Comparison of ENCODE assay signal across 16 cellular contexts in genomic region chr9:35714123-35714522, GRCh38. TPM values are rescaled to one million over a fixed set of nuclear protein-coding genes. Genes with fewer than 3 reads are reported as not detected.
DNase-seq lines count a peak whose midpoint lies in the region; ATAC-seq, FAIRE-seq and TF ChIP-seq lines count a peak whose summit lies in the region.
"Had no signal": no experiment of that assay in that cellular context is flagged by ENCODE, and none has a peak within 500 bp of the region (broad histone marks: within the 10 kb centered on the region; RNA-seq: fewer than 3 reads in every experiment).

No MANE protein-coding gene starts in this region.

- H3K4me1 ChIP-seq in HepG2 (ENCODE audit: insufficient read depth, low read length) (no peaks in the 10 kb centered on the region), thoracic aorta (ENCODE audit: control insufficient read depth in 1 of 2, low read depth in 2 of 2) (peaks cover 0 to 13% of the 10 kb centered on the region in 2 donors), MM.1S (ENCODE audit: low read length) (no peaks in the 10 kb centered on the region)
- no peaks in the 10 kb centered on the region for H3K4me1 ChIP-seq in effector memory CD4-positive, alpha-beta T cell (ENCODE audit: control insufficient read depth, insufficient read depth, low read length, poor library complexity, severe bottlenecking)

- H3K36me3 ChIP-seq in HepG2 (replicated peaks in 1 of 2; ENCODE audit: control insufficient read depth in 1 of 2, insufficient read depth in 2 of 2, low read length in 2 of 2) (peaks cover 52 to 89% of the 10 kb centered on the region in 2 experiments), thoracic aorta (peaks cover 90% of the 10 kb centered on the region), MM.1S (replicated peaks; ENCODE audit: insufficient read depth, low read length) (peaks cover 2% of the 10 kb centered on the region; the same call in 1 of the 2 replicates)
- H3K36me3 ChIP-seq in effector memory CD4-positive, alpha-beta T cell (ENCODE audit: control insufficient read depth, insufficient read depth, low read length) = peaks cover 96% of the 10 kb centered on the region

- H3K4me2 ChIP-seq in HepG2 (ENCODE audit: low read depth, low read length) (no peak overlapping the region), MM.1S (ENCODE audit: low read depth, low read length) (no peak overlapping the region)

- H2AFZ ChIP-seq in HepG2 (ENCODE audit: low read length) (no peak overlapping the region), MM.1S (ENCODE audit: low read length) (no peak overlapping the region)

- no peaks in the 10 kb centered on the region for H3K9me3 ChIP-seq in HepG2 (ENCODE audit: low read length)
- H3K9me3 ChIP-seq in thoracic aorta = no peaks in the 10 kb centered on the region
- H3K9me3 ChIP-seq in effector memory CD4-positive, alpha-beta T cell (ENCODE audit: control insufficient read depth, low read length) = no peaks in the 10 kb centered on the region
- H3K9me3 ChIP-seq in MM.1S (replicated peaks; ENCODE audit: insufficient read depth, low read length) = no peaks in the 10 kb centered on the region

- no peaks in the 10 kb centered on the region for H4K20me1 ChIP-seq in HepG2 (ENCODE audit: insufficient read depth, low read length)
- H4K20me1 ChIP-seq in MM.1S (ENCODE audit: insufficient read depth, low read length) = no peaks in the 10 kb centered on the region

- ATAC-seq in activated naive CD4-positive, alpha-beta T cell treated with anti-CD3 and anti-CD28 coated beads, Interleukin-2, amount 50 U/mL, for 72 hours = no peak
- ATAC-seq in HepG2 (no peak), thoracic aorta (ENCODE audit: insufficient number of reproducible peaks, low FRiP score, low read depth) (no peak), GM21723 (IDR thresholded peaks at IDR 0.05; ENCODE audit: unreplicated experiment) (no peak)
- ATAC-seq: HCT116, Right ventricle myocardium inferior had no signal

- intact Hi-C loops in HepG2 (cut with micrococcal nuclease; ENCODE audit: unreplicated experiment) = no loop called here

- H3K4me3 ChIP-seq in HepG2 (replicated peaks in 1 of 3; ENCODE audit: insufficient read depth in 1 of 3, low read depth in 2 of 3, low read length in 3 of 3) = no peak overlapping the region
- H3K4me3 ChIP-seq in thoracic aorta = no peak overlapping the region
- no peak overlapping the region for H3K4me3 ChIP-seq in effector memory CD4-positive, alpha-beta T cell (ENCODE audit: insufficient read depth, low read depth, low read length, poor library complexity, severe bottlenecking)
- H3K4me3 ChIP-seq in MM.1S (ENCODE audit: low read length) = no peak overlapping the region

- WGBS in HepG2 (ENCODE audit: low lambda C conversion rate) = 93% methylated on average over 6 of the region's 6 CpGs

- TF ChIP-seq EP300 in HepG2 (IDR thresholded peaks at IDR 0.05; ENCODE audit: low read depth in 2 of 2, low read length in 2 of 2) = no peak
- no peak for TF ChIP-seq EP300 in HepG2 (CRISPR knock-in tag; IDR thresholded peaks at IDR 0.05; ENCODE audit: borderline replicate concordance)

- in situ Hi-C loops in HepG2 (cut with HindIII; ENCODE audit: extremely low pct_ligation_motif_present, low pct_unique_long_range_greater_than_20kb) = no loop called here

- H3K9ac ChIP-seq in HepG2 (ENCODE audit: insufficient read depth, low read depth, low read length) (no peak overlapping the region), MM.1S (ENCODE audit: low read length) (no peak overlapping the region)

- no peak for TF ChIP-seq RAD21 in HepG2 (CRISPR knock-in tag; IDR thresholded peaks at IDR 0.05)

- H3K27me3 ChIP-seq in HepG2 (ENCODE audit: control insufficient read depth in 1 of 2, insufficient read depth in 2 of 2, low read length in 2 of 2) (no peaks in the 10 kb centered on the region), thoracic aorta (replicated peaks; ENCODE audit: insufficient read depth) (no peaks in the 10 kb centered on the region), MM.1S (replicated peaks; ENCODE audit: insufficient read depth, low read length) (no peaks in the 10 kb centered on the region)
- H3K27me3 ChIP-seq in effector memory CD4-positive, alpha-beta T cell (replicated peaks; ENCODE audit: control insufficient read depth, insufficient read depth, low read length, poor library complexity, severe bottlenecking) = no peaks in the 10 kb centered on the region

- TF ChIP-seq CTCF in HepG2 (CRISPR knock-in tag; IDR thresholded peaks at IDR 0.05) (no peak), thoracic aorta (IDR thresholded peaks at IDR 0.05) (no peak), MM.1S (IDR thresholded peaks at IDR 0.05; ENCODE audit: low read length) (no peak)

- H3K9me2 ChIP-seq in MM.1S (replicated peaks; ENCODE audit: insufficient read depth, low read length) = no peaks in the 10 kb centered on the region

- FAIRE-seq in HepG2 (lab: Jason Lieb, UNC) = no peak
- FAIRE-seq: A204.1 had no signal

- H3K27ac Mint-ChIP-seq in activated naive CD4-positive, alpha-beta T cell treated with anti-CD3 and anti-CD28 coated beads, Interleukin-2, amount 50 U/mL, for 72 hours = peak overlapping the region; percentile 29 to 66

- H3K36me3 Mint-ChIP-seq in activated naive CD4-positive, alpha-beta T cell treated with anti-CD3 and anti-CD28 coated beads, Interleukin-2, amount 50 U/mL, for 72 hours = peaks cover 40 to 47% of the 10 kb centered on the region in 2 donors

- no peak for DNase-seq in activated naive CD4-positive, alpha-beta T cell treated with anti-CD3 and anti-CD28 coated beads, Interleukin-2, amount 50 U/mL, for 72 hours (ENCODE audit: low spot score in 2 of 2)
- no peak for DNase-seq in activated naive CD4-positive, alpha-beta T cell (lab: John Stamatoyannopoulos, UW)
- peak; percentile 71 for DNase-seq in cerebellar cortex (ENCODE audit: low spot score)
- DNase-seq in HepG2 (ENCODE audit: low spot score) = no peak
- no peak for DNase-seq in thoracic aorta (ENCODE audit: low spot score)
- no peak for DNase-seq in effector memory CD4-positive, alpha-beta T cell
- DNase-seq in MM.1S = no peak
- DNase-seq: COR-L47, NCI-H1092 treated with DMSO at 0.1 percent for 48 hours, NCI-H1694 treated with DMSO at 0.1 percent for 48 hours, NCI-H446, NCI-H774 had no signal

- no TSS peak for BruUV-seq in HepG2 (replicated peaks; lab: Mats Ljungman, UMichigan)

- no peak for TF ChIP-seq POLR2A in HepG2 (IDR thresholded peaks at IDR 0.05; ENCODE audit: insufficient read depth in 1 of 2, low read depth in 2 of 2, low read length in 2 of 2)

- H3K9me3 Mint-ChIP-seq in activated naive CD4-positive, alpha-beta T cell treated with anti-CD3 and anti-CD28 coated beads, Interleukin-2, amount 50 U/mL, for 72 hours = no peaks in the 10 kb centered on the region

- H3F3A ChIP-seq in MM.1S (ENCODE audit: insufficient read depth, low read length) = no peaks in the 10 kb centered on the region

- no peaks in the 10 kb centered on the region for H3K79me2 ChIP-seq in HepG2 (ENCODE audit: insufficient read depth, low read length)
- H3K79me2 ChIP-seq in MM.1S (ENCODE audit: low read length) = no peaks in the 10 kb centered on the region

- POLR2A ChIA-PET in HepG2 (lab: Yijun Ruan, JAX) = interaction anchor here (0.9 to 2.1 kb wide), 2 partner anchors 30 to 49 kb away, joined by 3 to 4 read pairs; partner anchors contain the start of gene ARHGEF39

- CTCF ChIA-PET in HepG2 (lab: Yijun Ruan, JAX; ENCODE audit: low intra/inter-chr PET ratio, low total read pairs) = no interaction called here

- H3K27ac ChIP-seq in HepG2 (ENCODE audit: extremely low read length, insufficient read depth, low read length) (no peak overlapping the region), thoracic aorta (peak overlapping the region; percentile 8 to 72), MM.1S (ENCODE audit: low read length) (no peak overlapping the region)
- H3K27ac ChIP-seq in effector memory CD4-positive, alpha-beta T cell (ENCODE audit: insufficient read depth, low read length, poor library complexity, severe bottlenecking) = no peak overlapping the region

RNA-seq across cellular contexts. Expression of gene TLN1, which starts 17.9 kb away (rescaled TPM):
- 100 to 1,000 TPM; 234 to 334 TPM for total RNA-seq in activated naive CD4-positive, alpha-beta T cell treated with anti-CD3 and anti-CD28 coated beads, Interleukin-2, amount 50 U/mL, for 72 hours
- 51.8 and 53.7 TPM in 2 replicates for total RNA-seq in HepG2 (2016; rRNA removed; fragmentation: Illumina TruSeq; extraction: Trizol)
- 5.4 and 5.6 TPM in 2 replicates for total RNA-seq in HepG2 (2016; cell fraction: cytosol; rRNA removed; fragmentation: Illumina TruSeq; extraction: Trizol; ENCODE audit: low read depth)
- total RNA-seq in HepG2 (2016; cell fraction: insoluble cytoplasmic fraction; rRNA removed; fragmentation: Illumina TruSeq; extraction: Trizol) = 48.7 and 53.6 TPM in 2 replicates
- total RNA-seq in HepG2 (2016; cell fraction: membrane; rRNA removed; fragmentation: Illumina TruSeq; extraction: Trizol) = 16.4 and 17.1 TPM in 2 replicates
- 44.1 and 46.3 TPM in 2 replicates for total RNA-seq in HepG2 (2016; cell fraction: nucleus; rRNA removed; fragmentation: Illumina TruSeq; extraction: Trizol)
- 35.2 and 52.6 TPM in 2 replicates for polyA plus RNA-seq in HepG2 (2011; rRNA removed)
- polyA plus RNA-seq in HepG2 (2011; cell fraction: cytosol; rRNA removed) = 26.4 and 37.0 TPM in 2 replicates
- polyA plus RNA-seq in HepG2 (2011; cell fraction: nucleus; rRNA removed) = 60.2 and 61.4 TPM in 2 replicates
- polyA plus RNA-seq in HepG2 (2012) = 37.0 and 57.6 TPM in 2 replicates
- polyA plus RNA-seq in HepG2 (2016; cell fraction: cytosol; fragmentation: Illumina TruSeq; extraction: Trizol; ENCODE audit: low read depth) = 3.2 and 3.6 TPM in 2 replicates
- 38.8 and 63.9 TPM in 2 replicates for polyA plus RNA-seq in HepG2 (2016; cell fraction: insoluble cytoplasmic fraction; fragmentation: Illumina TruSeq; extraction: Trizol; ENCODE audit: low read depth)
- 5.7 and 8.6 TPM in 2 replicates for polyA plus RNA-seq in HepG2 (2016; cell fraction: membrane; fragmentation: Illumina TruSeq; extraction: Trizol; ENCODE audit: low read depth)
- polyA plus RNA-seq in HepG2 (2016; cell fraction: nucleus; fragmentation: Illumina TruSeq; extraction: Trizol; ENCODE audit: insufficient read depth, low read depth) = 55.3 and 65.8 TPM in 2 replicates
- 166 and 414 TPM in 2 replicates for polyA minus RNA-seq in HepG2 (2011; rRNA and poly(A)+ RNA removed; ENCODE audit: low replicate concordance)
- polyA minus RNA-seq in HepG2 (2011; cell fraction: cytosol; rRNA and poly(A)+ RNA removed) = 120 and 167 TPM in 2 replicates
- 38.1 and 53.7 TPM in 2 replicates for polyA minus RNA-seq in HepG2 (2011; cell fraction: nucleus; rRNA and poly(A)+ RNA removed)
- total RNA-seq in thoracic aorta = 1,000 to 10,000 TPM in 1 of 2 donors, 100 to 1,000 TPM in 1; 889 to 1,019 TPM

RNA-seq across cellular contexts. Expression of gene CREB3, which starts 18.3 kb away (rescaled TPM):
- 10 to 100 TPM; 22.8 to 25.3 TPM for total RNA-seq in activated naive CD4-positive, alpha-beta T cell treated with anti-CD3 and anti-CD28 coated beads, Interleukin-2, amount 50 U/mL, for 72 hours
- total RNA-seq in HepG2 (2016; rRNA removed; fragmentation: Illumina TruSeq; extraction: Trizol) (32.2 and 34.2 TPM in 2 replicates), thoracic aorta (10 to 100 TPM; 46.0 to 62.4 TPM)
- 16.4 and 24.8 TPM in 2 replicates for total RNA-seq in HepG2 (2016; cell fraction: cytosol; rRNA removed; fragmentation: Illumina TruSeq; extraction: Trizol; ENCODE audit: low read depth)
- 35.0 and 35.4 TPM in 2 replicates for total RNA-seq in HepG2 (2016; cell fraction: insoluble cytoplasmic fraction; rRNA removed; fragmentation: Illumina TruSeq; extraction: Trizol)
- total RNA-seq in HepG2 (2016; cell fraction: membrane; rRNA removed; fragmentation: Illumina TruSeq; extraction: Trizol) = 29.8 and 43.4 TPM in 2 replicates
- total RNA-seq in HepG2 (2016; cell fraction: nucleus; rRNA removed; fragmentation: Illumina TruSeq; extraction: Trizol) = 19.0 and 22.6 TPM in 2 replicates
- 11.1 and 13.5 TPM in 2 replicates for polyA plus RNA-seq in HepG2 (2011; rRNA removed)
- 12.6 and 15.2 TPM in 2 replicates for polyA plus RNA-seq in HepG2 (2011; cell fraction: cytosol; rRNA removed)
- polyA plus RNA-seq in HepG2 (2011; cell fraction: nucleus; rRNA removed) = 15.5 and 16.6 TPM in 2 replicates
- 12.3 and 13.3 TPM in 2 replicates for polyA plus RNA-seq in HepG2 (2012)
- polyA plus RNA-seq in HepG2 (2016; cell fraction: cytosol; fragmentation: Illumina TruSeq; extraction: Trizol; ENCODE audit: low read depth) = 16.3 and 25.4 TPM in 2 replicates
- 29.0 and 30.9 TPM in 2 replicates for polyA plus RNA-seq in HepG2 (2016; cell fraction: insoluble cytoplasmic fraction; fragmentation: Illumina TruSeq; extraction: Trizol; ENCODE audit: low read depth)
- 26.7 and 33.7 TPM in 2 replicates for polyA plus RNA-seq in HepG2 (2016; cell fraction: membrane; fragmentation: Illumina TruSeq; extraction: Trizol; ENCODE audit: low read depth)
- polyA plus RNA-seq in HepG2 (2016; cell fraction: nucleus; fragmentation: Illumina TruSeq; extraction: Trizol; ENCODE audit: insufficient read depth, low read depth) = 27.3 and 30.5 TPM in 2 replicates
- 14.5 and 21.8 TPM in 2 replicates for polyA minus RNA-seq in HepG2 (2011; rRNA and poly(A)+ RNA removed; ENCODE audit: low replicate concordance)
- polyA minus RNA-seq in HepG2 (2011; cell fraction: cytosol; rRNA and poly(A)+ RNA removed) = 5.1 and 6.9 TPM in 2 replicates
- 9.9 and 11.1 TPM in 2 replicates for polyA minus RNA-seq in HepG2 (2011; cell fraction: nucleus; rRNA and poly(A)+ RNA removed)

RNA-seq across cellular contexts. Expression of gene TPM2, which starts 24.4 kb away (rescaled TPM):
- 1 to 10 TPM; 5.2 to 9.3 TPM for total RNA-seq in activated naive CD4-positive, alpha-beta T cell treated with anti-CD3 and anti-CD28 coated beads, Interleukin-2, amount 50 U/mL, for 72 hours
- total RNA-seq in HepG2 (2016; rRNA removed; fragmentation: Illumina TruSeq; extraction: Trizol) (0.20 and 3.1 TPM in 2 replicates), thoracic aorta (1,000 to 10,000 TPM; 4,158 to 5,700 TPM)
- 0.61 and 0.71 TPM in 2 replicates for total RNA-seq in HepG2 (2016; cell fraction: cytosol; rRNA removed; fragmentation: Illumina TruSeq; extraction: Trizol; ENCODE audit: low read depth)
- total RNA-seq in HepG2 (2016; cell fraction: insoluble cytoplasmic fraction; rRNA removed; fragmentation: Illumina TruSeq; extraction: Trizol) = 0.25 and 3.2 TPM in 2 replicates
- 0.28 and 0.31 TPM in 2 replicates for total RNA-seq in HepG2 (2016; cell fraction: membrane; rRNA removed; fragmentation: Illumina TruSeq; extraction: Trizol)
- 2.5 and 3.7 TPM in 2 replicates for total RNA-seq in HepG2 (2016; cell fraction: nucleus; rRNA removed; fragmentation: Illumina TruSeq; extraction: Trizol)
- 10.7 and 11.4 TPM in 2 replicates for polyA plus RNA-seq in HepG2 (2011; rRNA removed)
- 1.2 and 1.3 TPM in 2 replicates for polyA plus RNA-seq in HepG2 (2011; cell fraction: cytosol; rRNA removed)
- 178 and 189 TPM in 2 replicates for polyA plus RNA-seq in HepG2 (2011; cell fraction: nucleus; rRNA removed)
- 21.8 and 22.6 TPM in 2 replicates for polyA plus RNA-seq in HepG2 (2012)
- polyA plus RNA-seq in HepG2 (2016; cell fraction: cytosol; fragmentation: Illumina TruSeq; extraction: Trizol; ENCODE audit: low read depth) = 0.17 and 0.26 TPM in 2 replicates
- 0.66 TPM in 2 replicates for polyA plus RNA-seq in HepG2 (2016; cell fraction: insoluble cytoplasmic fraction; fragmentation: Illumina TruSeq; extraction: Trizol; ENCODE audit: low read depth)
- 0.22 and 0.23 TPM in 2 replicates for polyA plus RNA-seq in HepG2 (2016; cell fraction: membrane; fragmentation: Illumina TruSeq; extraction: Trizol; ENCODE audit: low read depth)
- polyA plus RNA-seq in HepG2 (2016; cell fraction: nucleus; fragmentation: Illumina TruSeq; extraction: Trizol; ENCODE audit: insufficient read depth, low read depth) = 23.2 and 23.6 TPM in 2 replicates
- polyA minus RNA-seq in HepG2 (2011; rRNA and poly(A)+ RNA removed; ENCODE audit: low replicate concordance) = 1.2 and 49.0 TPM in 2 replicates
- polyA minus RNA-seq in HepG2 (2011; cell fraction: cytosol; rRNA and poly(A)+ RNA removed) = 0.97 and 1.4 TPM in 2 replicates
- polyA minus RNA-seq in HepG2 (2011; cell fraction: nucleus; rRNA and poly(A)+ RNA removed) = 8.1 and 10.1 TPM in 2 replicates

RNA-seq across cellular contexts. Expression of gene GBA2, which starts 34.9 kb away (rescaled TPM):
- 10 to 100 TPM; 23.4 to 57.6 TPM for total RNA-seq in activated naive CD4-positive, alpha-beta T cell treated with anti-CD3 and anti-CD28 coated beads, Interleukin-2, amount 50 U/mL, for 72 hours
- total RNA-seq in HepG2 (2016; rRNA removed; fragmentation: Illumina TruSeq; extraction: Trizol) = 24.4 and 37.5 TPM in 2 replicates
- total RNA-seq in HepG2 (2016; cell fraction: cytosol; rRNA removed; fragmentation: Illumina TruSeq; extraction: Trizol; ENCODE audit: low read depth) = 11.1 and 11.7 TPM in 2 replicates
- total RNA-seq in HepG2 (2016; cell fraction: insoluble cytoplasmic fraction; rRNA removed; fragmentation: Illumina TruSeq; extraction: Trizol) = 21.2 and 40.4 TPM in 2 replicates
- total RNA-seq in HepG2 (2016; cell fraction: membrane; rRNA removed; fragmentation: Illumina TruSeq; extraction: Trizol) = 27.6 and 27.8 TPM in 2 replicates
- total RNA-seq in HepG2 (2016; cell fraction: nucleus; rRNA removed; fragmentation: Illumina TruSeq; extraction: Trizol) = 70.2 and 71.7 TPM in 2 replicates
- 86.1 and 96.9 TPM in 2 replicates for polyA plus RNA-seq in HepG2 (2011; rRNA removed)
- 54.1 and 58.1 TPM in 2 replicates for polyA plus RNA-seq in HepG2 (2011; cell fraction: cytosol; rRNA removed)
- 385 and 395 TPM in 2 replicates for polyA plus RNA-seq in HepG2 (2011; cell fraction: nucleus; rRNA removed)
- polyA plus RNA-seq in HepG2 (2012) = 50.0 and 65.4 TPM in 2 replicates
- polyA plus RNA-seq in HepG2 (2016; cell fraction: cytosol; fragmentation: Illumina TruSeq; extraction: Trizol; ENCODE audit: low read depth) = 10.5 and 11.2 TPM in 2 replicates
- 21.6 and 24.7 TPM in 2 replicates for polyA plus RNA-seq in HepG2 (2016; cell fraction: insoluble cytoplasmic fraction; fragmentation: Illumina TruSeq; extraction: Trizol; ENCODE audit: low read depth)
- polyA plus RNA-seq in HepG2 (2016; cell fraction: membrane; fragmentation: Illumina TruSeq; extraction: Trizol; ENCODE audit: low read depth) = 23.2 and 23.4 TPM in 2 replicates
- 145 and 166 TPM in 2 replicates for polyA plus RNA-seq in HepG2 (2016; cell fraction: nucleus; fragmentation: Illumina TruSeq; extraction: Trizol; ENCODE audit: insufficient read depth, low read depth)
- 62.6 and 136 TPM in 2 replicates for polyA minus RNA-seq in HepG2 (2011; rRNA and poly(A)+ RNA removed; ENCODE audit: low replicate concordance)
- polyA minus RNA-seq in HepG2 (2011; cell fraction: cytosol; rRNA and poly(A)+ RNA removed) = 24.7 and 24.9 TPM in 2 replicates
- 155 and 168 TPM in 2 replicates for polyA minus RNA-seq in HepG2 (2011; cell fraction: nucleus; rRNA and poly(A)+ RNA removed)
- 100 to 1,000 TPM in 1 of 2 donors, 10 to 100 TPM in 1; 75.8 to 115 TPM for total RNA-seq in thoracic aorta

RNA-seq across cellular contexts. Expression of gene RGP1, which starts 35.0 kb away (rescaled TPM):
- 10 to 100 TPM; 18.4 to 35.1 TPM for total RNA-seq in activated naive CD4-positive, alpha-beta T cell treated with anti-CD3 and anti-CD28 coated beads, Interleukin-2, amount 50 U/mL, for 72 hours
- 12.6 and 12.7 TPM in 2 replicates for total RNA-seq in HepG2 (2016; rRNA removed; fragmentation: Illumina TruSeq; extraction: Trizol)
- total RNA-seq in HepG2 (2016; cell fraction: cytosol; rRNA removed; fragmentation: Illumina TruSeq; extraction: Trizol; ENCODE audit: low read depth) = 1.6 and 1.9 TPM in 2 replicates
- 10.9 and 13.5 TPM in 2 replicates for total RNA-seq in HepG2 (2016; cell fraction: insoluble cytoplasmic fraction; rRNA removed; fragmentation: Illumina TruSeq; extraction: Trizol)
- 7.5 and 7.7 TPM in 2 replicates for total RNA-seq in HepG2 (2016; cell fraction: membrane; rRNA removed; fragmentation: Illumina TruSeq; extraction: Trizol)
- total RNA-seq in HepG2 (2016; cell fraction: nucleus; rRNA removed; fragmentation: Illumina TruSeq; extraction: Trizol) = 9.8 and 10.7 TPM in 2 replicates
- 18.7 and 21.0 TPM in 2 replicates for polyA plus RNA-seq in HepG2 (2011; rRNA removed)
- polyA plus RNA-seq in HepG2 (2011; cell fraction: cytosol; rRNA removed) = 13.4 and 13.5 TPM in 2 replicates
- 31.7 and 33.0 TPM in 2 replicates for polyA plus RNA-seq in HepG2 (2011; cell fraction: nucleus; rRNA removed)
- polyA plus RNA-seq in HepG2 (2012) = 10.9 TPM in 2 replicates
- polyA plus RNA-seq in HepG2 (2016; cell fraction: cytosol; fragmentation: Illumina TruSeq; extraction: Trizol; ENCODE audit: low read depth) = 3.5 and 3.8 TPM in 2 replicates
- polyA plus RNA-seq in HepG2 (2016; cell fraction: insoluble cytoplasmic fraction; fragmentation: Illumina TruSeq; extraction: Trizol; ENCODE audit: low read depth) = 9.5 and 11.3 TPM in 2 replicates
- polyA plus RNA-seq in HepG2 (2016; cell fraction: membrane; fragmentation: Illumina TruSeq; extraction: Trizol; ENCODE audit: low read depth) = 5.6 TPM in 2 replicates
- polyA plus RNA-seq in HepG2 (2016; cell fraction: nucleus; fragmentation: Illumina TruSeq; extraction: Trizol; ENCODE audit: insufficient read depth, low read depth) = 14.0 and 14.1 TPM in 2 replicates
- polyA minus RNA-seq in HepG2 (2011; rRNA and poly(A)+ RNA removed; ENCODE audit: low replicate concordance) = 32.1 and 35.8 TPM in 2 replicates
- polyA minus RNA-seq in HepG2 (2011; cell fraction: cytosol; rRNA and poly(A)+ RNA removed) = 8.6 and 10.3 TPM in 2 replicates
- polyA minus RNA-seq in HepG2 (2011; cell fraction: nucleus; rRNA and poly(A)+ RNA removed) = 13.1 and 16.8 TPM in 2 replicates
- 10 to 100 TPM; 23.0 to 24.5 TPM for total RNA-seq in thoracic aorta

Comparison
In these comparisons a context has a peak if more than half of its experiments do, and no peak if none do; other contexts are left out.
1. H3K27ac ChIP-seq: peak in thoracic aorta (2 of 2); none in HepG2 (single experiment), effector memory CD4-positive, alpha-beta T cell (single experiment) and MM.1S (single experiment).
2. RNA of gene TPM2, which starts 24.4 kb away (total RNA-seq): 4,158 to 5,700 TPM in thoracic aorta; 5.2 to 9.3 TPM in activated naive CD4-positive, alpha-beta T cell treated with anti-CD3 and anti-CD28 coated beads, Interleukin-2, amount 50 U/mL, for 72 hours and 0.20 to 3.7 TPM in HepG2; every median in the first group is over 100 times any median in the second.